ENCODE assay signal across 22 cellular contexts in genomic region chr15:71167445-71168162, GRCh38. TPM values are rescaled to one million over a fixed set of nuclear protein-coding genes. Genes with fewer than 3 reads are reported as not detected.
"Had no signal": no experiment of that assay in that cellular context is flagged by ENCODE, and none has a peak within 500 bp of the region (broad histone marks: within the 10 kb centered on the region; RNA-seq: fewer than 3 reads in every experiment).

No MANE protein-coding gene starts in this region.

- H3K4me1 Mint-ChIP-seq: activated B cell treated with CpG ODN at 0.5 μM for 24 hours; activated naive CD8-positive, alpha-beta T cell treated with anti-CD3 and anti-CD28 coated beads, Interleukin-2, amount 50 U/mL, for 24 hours; immature natural killer cell; natural killer cell; stimulated activated naive CD8-positive, alpha-beta T cell treated with anti-CD3 and anti-CD28 coated beads, Interleukin-15, amount 100 ng/mL, for 72 hours had no signal

- H3K36me3 ChIP-seq: transverse colon had no signal

- ATAC-seq: activated naive CD8-positive, alpha-beta T cell treated with anti-CD3 and anti-CD28 coated beads, Interleukin-2, amount 50 U/mL, for 24 hours; body of pancreas; left lobe of liver; natural killer cell; stimulated activated naive CD8-positive, alpha-beta T cell treated with anti-CD3 and anti-CD28 coated beads, Interleukin-15, amount 100 ng/mL, for 72 hours had no signal

- DNase-seq: activated B cell treated with CpG ODN at 0.5 μM for 24 hours; activated CD4-positive, alpha-beta memory T cell treated with anti-CD3 and anti-CD28 coated beads for 36 hours; activated CD4-positive, alpha-beta T cell treated with anti-CD3 and anti-CD28 coated beads for 4 hours; activated effector memory CD4-positive, alpha-beta T cell treated with anti-CD3 and anti-CD28 coated beads, Interleukin-2, amount 50 U/mL, for 16 hours; activated naive CD4-positive, alpha-beta T cell treated with anti-CD3 and anti-CD28 coated beads, Interleukin-2, amount 50 U/mL, for 16 hours; activated naive CD8-positive, alpha-beta T cell treated with anti-CD3 and anti-CD28 coated beads, Interleukin-2, amount 50 U/mL, for 24 hours; anterior cingulate cortex; body of pancreas; central memory CD4-positive, alpha-beta T cell; effector memory CD4-positive, alpha-beta T cell; immature natural killer cell; midbrain; natural killer cell; stimulated activated CD4-positive, alpha-beta T cell treated with anti-CD3 and anti-CD28 coated beads, Interleukin-12 subunit alpha, Interleukin-12 subunit beta, amount 100 ng/mL, for 4 hours; stimulated activated CD4-positive, alpha-beta T cell treated with anti-CD3 and anti-CD28 coated beads, Interleukin-4, amount 100 ng/mL, for 4 hours; stimulated activated naive CD8-positive, alpha-beta T cell treated with anti-CD3 and anti-CD28 coated beads, Interleukin-15, amount 100 ng/mL, for 72 hours; T-helper 9 cell; transverse colon had no signal

- H3K4me3 Mint-ChIP-seq: activated B cell treated with CpG ODN at 0.5 μM for 24 hours; activated CD4-positive, alpha-beta memory T cell treated with anti-CD3 and anti-CD28 coated beads for 36 hours; activated naive CD8-positive, alpha-beta T cell treated with anti-CD3 and anti-CD28 coated beads, Interleukin-2, amount 50 U/mL, for 24 hours; immature natural killer cell; natural killer cell; stimulated activated naive CD8-positive, alpha-beta T cell treated with anti-CD3 and anti-CD28 coated beads, Interleukin-15, amount 100 ng/mL, for 72 hours had no signal

- H3K27ac Mint-ChIP-seq: activated B cell treated with CpG ODN at 0.5 μM for 24 hours; activated CD4-positive, alpha-beta memory T cell treated with anti-CD3 and anti-CD28 coated beads for 36 hours; activated naive CD8-positive, alpha-beta T cell treated with anti-CD3 and anti-CD28 coated beads, Interleukin-2, amount 50 U/mL, for 24 hours; immature natural killer cell; natural killer cell; progenitor cell of endocrine pancreas; stimulated activated naive CD8-positive, alpha-beta T cell treated with anti-CD3 and anti-CD28 coated beads, Interleukin-15, amount 100 ng/mL, for 72 hours had no signal

- H3K27ac ChIP-seq: transverse colon had no signal

- FAIRE-seq: urothelium cell line had no signal

- H3K27me3 ChIP-seq: body of pancreas, transverse colon had no signal

- H3K27me3 Mint-ChIP-seq: progenitor cell of endocrine pancreas had no signal

- H3K4me3 ChIP-seq: body of pancreas, transverse colon had no signal

- H3K4me1 ChIP-seq: body of pancreas, transverse colon had no signal

RNA-seq across cellular contexts. Expression of gene THSD4, which starts 52.3 kb away (rescaled TPM):
- total RNA-seq: activated B cell treated with CpG ODN at 0.5 μM for 24 hours; activated CD4-positive, alpha-beta memory T cell treated with anti-CD3 and anti-CD28 coated beads for 36 hours; natural killer cell; T-helper 1 cell treated with Interleukin-12 subunit alpha and Interleukin-12 subunit beta and Interleukin-4 antibody, amounts not matched to agents 30 ng/mL and 1 ng/mL, for 36 hours had no signal
- polyA plus RNA-seq: immature natural killer cell had no signal
